ENCODE assay signal across 15 cellular contexts in the genomic region with DNA sequence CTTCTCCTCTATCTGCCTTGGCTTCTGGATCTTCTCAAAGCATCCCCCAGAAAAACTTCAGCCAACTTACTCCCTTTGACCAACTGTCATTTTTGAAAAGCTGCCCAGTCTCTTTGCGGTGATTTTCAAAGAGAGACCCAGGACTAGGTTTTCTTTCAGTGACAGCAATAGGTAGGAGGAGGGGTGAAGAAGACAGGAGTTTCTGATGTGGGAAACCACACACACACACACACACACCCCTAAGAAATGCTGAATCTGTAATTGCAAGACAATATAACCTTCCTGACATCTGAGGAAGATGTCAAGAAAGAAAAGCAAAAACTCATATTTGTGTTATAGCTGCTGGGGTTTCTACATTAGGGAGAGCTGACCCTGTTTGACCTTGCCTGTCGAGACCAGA. TPM values are rescaled to one million over a fixed set of nuclear protein-coding genes. Genes with fewer than 3 reads are reported as not detected.
DNase-seq lines count a peak whose midpoint lies in the region; ATAC-seq and TF ChIP-seq lines count a peak whose summit lies in the region.
"Had no signal": no experiment of that assay in that cellular context is flagged by ENCODE, and none has a peak within 500 bp of the region (broad histone marks: within the 10 kb centered on the region; RNA-seq: fewer than 3 reads in every experiment).

No MANE protein-coding gene starts in this region.

- H3K36me3 Mint-ChIP-seq in nephron (ENCODE audit: low read depth): no peaks in the 10 kb centered on the region
- H3K36me3 Mint-ChIP-seq: CD8-positive, alpha-beta memory T cell had no signal

- peaks cover 71% of the 10 kb centered on the region for H3K27me3 Mint-ChIP-seq in nephron (ENCODE audit: low read depth)

- ATAC-seq in upper lobe of left lung (ENCODE audit: low FRiP score in 2 of 2): no peak
- no peak for ATAC-seq in GM19023 (IDR thresholded peaks at IDR 0.05; ENCODE audit: unreplicated experiment)

- TF ChIP-seq EP300 in upper lobe of left lung (IDR thresholded peaks at IDR 0.05): no peak

- peaks cover 0 to 3% (median 0%) of the 10 kb centered on the region in 4 donors for H3K36me3 ChIP-seq in upper lobe of left lung
- H3K36me3 ChIP-seq: MG63 had no signal

- H3K27ac Mint-ChIP-seq in nephron: peak overlapping the region; percentile 18 to 98 (median 84)
- H3K27ac Mint-ChIP-seq: CD8-positive, alpha-beta memory T cell had no signal

- H3K4me3 Mint-ChIP-seq in nephron: peak overlapping the region in 1 of 3 experiments; percentile 51
- H3K4me3 Mint-ChIP-seq: CD8-positive, alpha-beta memory T cell had no signal

- H3K9me3 ChIP-seq in upper lobe of left lung: no peaks in the 10 kb centered on the region
- H3K9me3 ChIP-seq: MG63 had no signal

- DNase-seq in DMS 273 (lab: John Stamatoyannopoulos, UW; ENCODE audit: unreplicated experiment) (peak; percentile 26), DMS 273 treated with DMSO at 0.1 percent for 48 hours (lab: John Stamatoyannopoulos, UW) (no peak), upper lobe of left lung (no peak), GDM1 (lab: John Stamatoyannopoulos, UW) (no peak), SKM-1 (lab: John Stamatoyannopoulos, UW; ENCODE audit: unreplicated experiment) (no peak)
- DNase-seq in central memory CD4-positive, alpha-beta T cell: peak; percentile 15
- DNase-seq: H7, NCI-H1105 treated with DMSO at 0.1 percent for 48 hours, NCI-H2029, NCI-H510A treated with DMSO at 0.1 percent for 48 hours had no signal

- H3K4me1 ChIP-seq in upper lobe of left lung: peaks cover 13 to 34% (median 33%) of the 10 kb centered on the region in 4 donors

- H3K4me1 Mint-ChIP-seq in nephron: peaks cover 80% of the 10 kb centered on the region

- no peak for TF ChIP-seq POLR2A in upper lobe of left lung (IDR thresholded peaks at IDR 0.05)

- H3K9me3 Mint-ChIP-seq in nephron: no peaks in the 10 kb centered on the region
- H3K9me3 Mint-ChIP-seq: CD8-positive, alpha-beta memory T cell had no signal

- H3K27me3 ChIP-seq in upper lobe of left lung: peaks cover 0 to 16% (median 0%) of the 10 kb centered on the region in 4 donors

- peak overlapping the region in 3 of 4 donors; percentile 16 to 54 (median 48) for H3K27ac ChIP-seq in upper lobe of left lung
- H3K27ac ChIP-seq: 22Rv1 had no signal

- no peak overlapping the region for H3K4me3 ChIP-seq in upper lobe of left lung
- H3K4me3 ChIP-seq: MG63 had no signal

- 52 to 64% methylated on average over 2 of the region's 2 CpGs for WGBS in upper lobe of left lung, 2 donors

- no peak for TF ChIP-seq CTCF in nephron (IDR thresholded peaks at IDR 0.05; ENCODE audit: unreplicated experiment in 3 of 3)
- TF ChIP-seq CTCF in upper lobe of left lung (IDR thresholded peaks at IDR 0.05): no peak

RNA-seq across cellular contexts. Expression of a gene that starts 5.2 kb away (rescaled TPM):
- 100 to 1,000 TPM in 2 of 6 donors, 10 to 100 TPM in 4; 40.3 to 150 (median 59.7) TPM for total RNA-seq in upper lobe of left lung
- total RNA-seq: CD8-positive, alpha-beta memory T cell had no signal

Comparison
In these comparisons a context has a peak if more than half of its experiments do, and no peak if none do; other contexts are left out.
1. DNase-seq: peak in DMS 273 (single experiment) and central memory CD4-positive, alpha-beta T cell (single experiment); none in DMS 273 treated with DMSO at 0.1 percent for 48 hours (single experiment), upper lobe of left lung (0 of 2), GDM1 (single experiment) and SKM-1 (single experiment).